9 cellular contexts compared by ENCODE assay signal in the genomic region with DNA sequence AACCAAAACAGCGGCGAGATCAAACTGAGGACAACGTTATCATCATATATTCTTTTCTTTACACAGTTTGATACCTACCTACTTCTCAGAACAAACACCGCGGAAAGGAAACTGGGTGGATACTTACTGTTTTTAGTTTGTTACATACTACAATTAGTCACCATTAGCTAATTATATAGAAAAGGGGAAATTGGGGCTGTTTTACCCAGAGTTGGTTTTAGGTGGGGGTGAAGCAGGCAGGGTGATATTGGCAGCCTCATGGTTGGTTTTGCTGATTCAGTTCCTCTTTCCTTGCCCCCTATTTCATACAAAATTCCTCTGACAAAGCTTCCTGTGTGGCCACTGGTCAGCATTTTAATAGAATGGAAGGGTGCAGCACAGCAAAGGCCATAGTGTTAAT.
DNase-seq lines count a peak whose midpoint lies in the region; ATAC-seq and TF ChIP-seq lines count a peak whose summit lies in the region.
"Had no signal": no experiment of that assay in that cellular context is flagged by ENCODE, and none has a peak within 500 bp of the region (broad histone marks: within the 10 kb centered on the region; RNA-seq: fewer than 3 reads in every experiment).

No MANE protein-coding gene starts in this region.

- no peaks in the 10 kb centered on the region for H3K27me3 ChIP-seq in gastroesophageal sphincter

- no peak overlapping the region for H3K4me3 ChIP-seq in gastroesophageal sphincter

- peak overlapping the region; percentile 79 to 87 (median 86) for H3K27ac ChIP-seq in gastroesophageal sphincter

- no peaks in the 10 kb centered on the region for H3K9me3 ChIP-seq in gastroesophageal sphincter

- H3K9me3 Mint-ChIP-seq in stimulated activated effector memory CD8-positive, alpha-beta T cell treated with anti-CD3 and anti-CD28 coated beads, Interleukin-12 subunit alpha, Interleukin-12 subunit beta, amount 100 ng/mL, for 72 hours: no peaks in the 10 kb centered on the region

- TF ChIP-seq EP300 in gastroesophageal sphincter (IDR thresholded peaks at IDR 0.05): no peak

- 92 to 93% methylated on average over 5 of the region's 5 CpGs for WGBS in gastroesophageal sphincter (ENCODE audit: low coverage in 1 of 2), 2 donors

- peaks cover 10 to 91% (median 34%) of the 10 kb centered on the region in 3 donors for H3K4me1 ChIP-seq in gastroesophageal sphincter

- no peaks in the 10 kb centered on the region for H3K36me3 Mint-ChIP-seq in stimulated activated effector memory CD8-positive, alpha-beta T cell treated with anti-CD3 and anti-CD28 coated beads, Interleukin-12 subunit alpha, Interleukin-12 subunit beta, amount 100 ng/mL, for 72 hours
- H3K36me3 Mint-ChIP-seq: naive B cell had no signal

- ATAC-seq in GM18520 (IDR thresholded peaks at IDR 0.05; ENCODE audit: unreplicated experiment): peak; percentile 59
- peak; percentile 65 for ATAC-seq in GM21723 (IDR thresholded peaks at IDR 0.05; ENCODE audit: unreplicated experiment)
- peak; percentile 46 for ATAC-seq in HG03558 (IDR thresholded peaks at IDR 0.05; ENCODE audit: extremely low read depth, unreplicated experiment)
- ATAC-seq in gastroesophageal sphincter: no peak
- no peak for ATAC-seq in stimulated activated effector memory CD8-positive, alpha-beta T cell treated with anti-CD3 and anti-CD28 coated beads, Interleukin-12 subunit alpha, Interleukin-12 subunit beta, amount 100 ng/mL, for 72 hours

- no peak for TF ChIP-seq CTCF in gastroesophageal sphincter (IDR thresholded peaks at IDR 0.05)

- no peak for TF ChIP-seq POLR2A in gastroesophageal sphincter (IDR thresholded peaks at IDR 0.05)

- no peak overlapping the region for H3K27ac Mint-ChIP-seq in stimulated activated effector memory CD8-positive, alpha-beta T cell treated with anti-CD3 and anti-CD28 coated beads, Interleukin-12 subunit alpha, Interleukin-12 subunit beta, amount 100 ng/mL, for 72 hours
- H3K27ac Mint-ChIP-seq: naive B cell had no signal

- no peaks in the 10 kb centered on the region for H3K4me1 Mint-ChIP-seq in stimulated activated effector memory CD8-positive, alpha-beta T cell treated with anti-CD3 and anti-CD28 coated beads, Interleukin-12 subunit alpha, Interleukin-12 subunit beta, amount 100 ng/mL, for 72 hours
- H3K4me1 Mint-ChIP-seq: naive B cell had no signal

- DNase-seq in NCI-H345 treated with DMSO at 0.1 percent for 48 hours (lab: John Stamatoyannopoulos, UW; ENCODE audit: unreplicated experiment) (no peak), NCI-H1092 treated with DMSO at 0.1 percent for 48 hours (lab: John Stamatoyannopoulos, UW) (no peak), NCI-H2029 (lab: John Stamatoyannopoulos, UW) (no peak)
- DNase-seq in stimulated activated effector memory CD8-positive, alpha-beta T cell treated with anti-CD3 and anti-CD28 coated beads, Interleukin-12 subunit alpha, Interleukin-12 subunit beta, amount 100 ng/mL, for 72 hours (ENCODE audit: low spot score in 2 of 2): no peak
- DNase-seq: naive B cell had no signal

- H3K36me3 ChIP-seq in gastroesophageal sphincter: no peaks in the 10 kb centered on the region

- no peak overlapping the region for H3K4me3 Mint-ChIP-seq in stimulated activated effector memory CD8-positive, alpha-beta T cell treated with anti-CD3 and anti-CD28 coated beads, Interleukin-12 subunit alpha, Interleukin-12 subunit beta, amount 100 ng/mL, for 72 hours
- H3K4me3 Mint-ChIP-seq: naive B cell had no signal

Comparison
In these comparisons a context has a peak if more than half of its experiments do, and no peak if none do; other contexts are left out.
1. ATAC-seq: peak in GM18520 (single experiment), GM21723 (single experiment) and HG03558 (single experiment); none in gastroesophageal sphincter (single experiment) and stimulated activated effector memory CD8-positive, alpha-beta T cell treated with anti-CD3 and anti-CD28 coated beads, Interleukin-12 subunit alpha, Interleukin-12 subunit beta, amount 100 ng/mL, for 72 hours (single experiment).